In genomic region chr2:85628658-85629057, GRCh38 we compare ENCODE assay signal across 16 cellular contexts. TPM values are rescaled to one million over a fixed set of nuclear protein-coding genes. Genes with fewer than 3 reads are reported as not detected.
A peak's percentile ranks its signal among the peaks of the same experiment; 100 is the strongest.
DNase-seq lines count a peak whose midpoint lies in the region; ATAC-seq and TF ChIP-seq lines count a peak whose summit lies in the region.
"Had no signal": no experiment of that assay in that cellular context is flagged by ENCODE, and none has a peak within 500 bp of the region (broad histone marks: within the 10 kb centered on the region; RNA-seq: fewer than 3 reads in every experiment).

No MANE protein-coding gene starts in this region.

- no peaks in the 10 kb centered on the region for H3K27me3 Mint-ChIP-seq in Caco-2 (ENCODE audit: insufficient read depth, unreplicated experiment)

- H2AFZ ChIP-seq in DND-41 (ENCODE audit: low read depth, low read length) = no peak overlapping the region

- no peak overlapping the region for H3K4me3 ChIP-seq in DND-41 (ENCODE audit: low read depth in 1 of 2, low read length in 2 of 2)
- H3K4me3 ChIP-seq in effector memory CD4-positive, alpha-beta T cell (ENCODE audit: insufficient read depth, low read depth, low read length, poor library complexity, severe bottlenecking) = no peak overlapping the region
- H3K4me3 ChIP-seq in Caco-2 (ENCODE audit: low read depth, low read length) = no peak overlapping the region

- no peak for DNase-seq in DND-41
- peak; percentile 73 for DNase-seq in MV-4-11 (lab: John Stamatoyannopoulos, UW)
- DNase-seq in effector memory CD4-positive, alpha-beta T cell = no peak
- DNase-seq in Caco-2 = no peak
- no peak for DNase-seq in NCI-H69 (lab: John Stamatoyannopoulos, UW)
- no peak for DNase-seq in iPS-NIHi7 (ENCODE audit: extremely low spot score)
- DNase-seq: AML-193; stimulated activated CD4-positive, alpha-beta T cell treated with anti-CD3 and anti-CD28 coated beads, Interleukin-2, amount 100 ng/mL, for 48 hours; stimulated activated naive CD4-positive, alpha-beta T cell had no signal

- no peak overlapping the region for H3K4me2 ChIP-seq in DND-41 (ENCODE audit: insufficient read depth, low read length)

- no peaks in the 10 kb centered on the region for H3K9me3 Mint-ChIP-seq in Caco-2 (ENCODE audit: unreplicated experiment)

- H3K4me1 ChIP-seq in DND-41 (ENCODE audit: insufficient read depth, low read length) = no peaks in the 10 kb centered on the region
- no peaks in the 10 kb centered on the region for H3K4me1 ChIP-seq in effector memory CD4-positive, alpha-beta T cell (ENCODE audit: control insufficient read depth, insufficient read depth, low read length, poor library complexity, severe bottlenecking)
- H3K4me1 ChIP-seq in Caco-2 = no peaks in the 10 kb centered on the region

- BruUV-seq in Caco-2 (replicated peaks; lab: Mats Ljungman, UMichigan) = no TSS peak

- H4K20me1 ChIP-seq in DND-41 (ENCODE audit: insufficient read depth, low read length) = peaks cover 14% of the 10 kb centered on the region

- H3K27ac ChIP-seq in DND-41 (ENCODE audit: low read length) = no peak overlapping the region
- H3K27ac ChIP-seq in effector memory CD4-positive, alpha-beta T cell (ENCODE audit: insufficient read depth, low read length, poor library complexity, severe bottlenecking) = peak overlapping the region; percentile 25

- no peak overlapping the region for H3K4me3 Mint-ChIP-seq in Caco-2 (ENCODE audit: unreplicated experiment)

- H3K27me3 ChIP-seq in DND-41 (ENCODE audit: insufficient read depth, low read length, poor library complexity) (no peaks in the 10 kb centered on the region), Caco-2 (replicated peaks; ENCODE audit: control insufficient read depth, insufficient read depth, low read length) (no peaks in the 10 kb centered on the region)
- H3K27me3 ChIP-seq in effector memory CD4-positive, alpha-beta T cell (replicated peaks; ENCODE audit: control insufficient read depth, insufficient read depth, low read length, poor library complexity, severe bottlenecking) = no peaks in the 10 kb centered on the region

- intact Hi-C loops in Caco-2 (cut with micrococcal nuclease; ENCODE audit: unreplicated experiment) = no loop called here

- H3K9ac ChIP-seq in DND-41 (ENCODE audit: low read depth, low read length) = no peak overlapping the region

- H3K36me3 Mint-ChIP-seq in Caco-2 (ENCODE audit: insufficient read depth, unreplicated experiment) = peaks cover 98% of the 10 kb centered on the region

- no peaks in the 10 kb centered on the region for H3K4me1 Mint-ChIP-seq in Caco-2 (ENCODE audit: low read depth, unreplicated experiment)

- H3K36me3 ChIP-seq in DND-41 (ENCODE audit: insufficient read depth, low read length) (peaks cover 94% of the 10 kb centered on the region), Caco-2 (ENCODE audit: control insufficient read depth, insufficient read depth, low read length) (peaks cover 5% of the 10 kb centered on the region)
- H3K36me3 ChIP-seq in effector memory CD4-positive, alpha-beta T cell (ENCODE audit: control insufficient read depth, insufficient read depth, low read length) = peaks cover 75% of the 10 kb centered on the region

- H3K79me2 ChIP-seq in DND-41 (ENCODE audit: insufficient read depth, low read length) = peaks cover 54% of the 10 kb centered on the region

- CTCF ChIA-PET in Caco-2 (lab: Charles Lee) = interaction anchor here (0.7 to 2.5 kb wide), 4 partner anchors 9 to 435 kb away, joined by 4 to 13 read pairs (median 6); no protein-coding TSS in a partner anchor

- H3K9me3 ChIP-seq in DND-41 (ENCODE audit: insufficient read depth, low read length, severe bottlenecking) = no peaks in the 10 kb centered on the region
- H3K9me3 ChIP-seq in effector memory CD4-positive, alpha-beta T cell (ENCODE audit: control insufficient read depth, low read length) = no peaks in the 10 kb centered on the region
- no peaks in the 10 kb centered on the region for H3K9me3 ChIP-seq in Caco-2

- no peak overlapping the region for H3K27ac Mint-ChIP-seq in Caco-2 (ENCODE audit: unreplicated experiment)

- POLR2A ChIA-PET in Caco-2 (lab: Charles Lee) = interaction anchor here (0.7 kb wide), 1 partner anchor 77 kb away, joined by 5 read pairs; no protein-coding TSS in a partner anchor

- ATAC-seq in DND-41 (ENCODE audit: insufficient read depth, low read depth) = 0 out of 3 replicates have a peak, but pooled peaks have one; percentile 40
- peak; percentile 61 for ATAC-seq in GM19397 (IDR thresholded peaks at IDR 0.05; ENCODE audit: unreplicated experiment)
- ATAC-seq in HG02973 (IDR thresholded peaks at IDR 0.05; ENCODE audit: unreplicated experiment) = no peak
- ATAC-seq: esophagus mucosa, left lobe of liver had no signal

- TF ChIP-seq CTCF in DND-41 (IDR thresholded peaks at IDR 0.05; ENCODE audit: borderline replicate concordance, extremely low read depth, low read length, poor library complexity, severe bottlenecking) = no peak
- no peak for TF ChIP-seq CTCF in Caco-2 (IDR thresholded peaks at IDR 0.05; ENCODE audit: insufficient read depth in 1 of 2, low read depth in 1 of 2, low read length in 1 of 2, severe bottlenecking in 1 of 2, unreplicated experiment in 1 of 2)

RNA-seq across cellular contexts. Expression of gene USP39, which starts 12.7 kb away (rescaled TPM):
- 82.1 and 83.5 TPM in 2 replicates for total RNA-seq in Caco-2 (2022)

RNA-seq across cellular contexts. Expression of gene C2orf68, which starts 16.8 kb away (rescaled TPM):
- total RNA-seq in Caco-2 (2022) = 49.0 and 54.5 TPM in 2 replicates

RNA-seq across cellular contexts. Expression of gene TMEM150A, which starts 26.2 kb away (rescaled TPM):
- 24.0 and 25.3 TPM in 2 replicates for total RNA-seq in Caco-2 (2022)

RNA-seq across cellular contexts. Expression of gene RNF181, which starts 33.1 kb away (rescaled TPM):
- total RNA-seq in Caco-2 (2022) = 113 and 123 TPM in 2 replicates

RNA-seq across cellular contexts. Expression of gene SFTPB, which starts 39.3 kb away (rescaled TPM):
- total RNA-seq in Caco-2 (2022) = not detected in 2 replicates
- total RNA-seq: chondrocyte, Daoy, renal cortical epithelial cell had no signal
